In the genomic region with DNA sequence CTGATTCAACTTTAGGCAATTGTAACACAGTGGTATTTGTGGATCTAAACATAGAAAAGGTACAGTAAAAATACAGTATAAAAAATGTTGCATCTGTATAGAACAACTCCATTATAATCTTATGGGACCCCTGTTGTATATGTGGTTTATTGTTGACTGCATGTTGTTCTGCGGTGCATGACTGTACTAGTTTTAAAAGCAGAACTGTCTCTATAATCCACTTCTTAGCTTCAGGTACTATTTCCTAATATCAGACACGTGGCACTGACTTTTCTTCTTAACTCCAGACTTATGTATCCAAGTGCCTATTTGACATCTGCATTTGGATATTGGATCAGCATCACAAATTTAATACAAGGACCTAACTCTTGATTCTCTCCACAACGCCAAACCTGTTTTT, we compare ENCODE assay signal across 21 cellular contexts. TPM values are rescaled to one million over a fixed set of nuclear protein-coding genes. Genes with fewer than 3 reads are reported as not detected.
DNase-seq lines count a peak whose midpoint lies in the region; ATAC-seq, FAIRE-seq and TF ChIP-seq lines count a peak whose summit lies in the region.
"Had no signal": no experiment of that assay in that cellular context is flagged by ENCODE, and none has a peak within 500 bp of the region (broad histone marks: within the 10 kb centered on the region; RNA-seq: fewer than 3 reads in every experiment).

No MANE protein-coding gene starts in this region.

- no peak overlapping the region for H3K9ac ChIP-seq in astrocyte (ENCODE audit: low read length)
- H3K9ac ChIP-seq: GM23248 had no signal

- H3K27ac Mint-ChIP-seq in activated naive CD4-positive, alpha-beta T cell treated with anti-CD3 and anti-CD28 coated beads, Interleukin-2, amount 10 ng/mL, durations not matched to agents 7 days and 5 days, result peak overlapping the region; percentile 12
- H3K27ac Mint-ChIP-seq in HFFc6 (peak overlapping the region; percentile 91), astrocyte (ENCODE audit: unreplicated experiment) (peak overlapping the region; percentile 34), mesothelial cell of epicardium (no peak overlapping the region)
- peak overlapping the region; percentile 86 for H3K27ac Mint-ChIP-seq in stimulated activated effector memory CD8-positive, alpha-beta T cell treated with anti-CD3 and anti-CD28 coated beads, Interleukin-12 subunit alpha, Interleukin-12 subunit beta, amount 100 ng/mL, for 72 hours

- no peaks in the 10 kb centered on the region for H3K27me3 ChIP-seq in astrocyte (ENCODE audit: insufficient read depth, low read length)

- no peak overlapping the region for H3K4me3 Mint-ChIP-seq in activated naive CD4-positive, alpha-beta T cell treated with anti-CD3 and anti-CD28 coated beads, Interleukin-2, amount 10 ng/mL, durations not matched to agents 7 days and 5 days
- H3K4me3 Mint-ChIP-seq in HFFc6 (peak overlapping the region; percentile 82; the same call in 1 of the 2 replicates), astrocyte (ENCODE audit: unreplicated experiment) (no peak overlapping the region), mesothelial cell of epicardium (no peak overlapping the region)
- H3K4me3 Mint-ChIP-seq in stimulated activated effector memory CD8-positive, alpha-beta T cell treated with anti-CD3 and anti-CD28 coated beads, Interleukin-12 subunit alpha, Interleukin-12 subunit beta, amount 100 ng/mL, for 72 hours, result no peak overlapping the region

- no peak overlapping the region for H2AFZ ChIP-seq in astrocyte (ENCODE audit: low read depth, low read length)
- H2AFZ ChIP-seq: GM23248 had no signal

- H3K9me3 Mint-ChIP-seq in activated naive CD4-positive, alpha-beta T cell treated with anti-CD3 and anti-CD28 coated beads, Interleukin-2, amount 10 ng/mL, durations not matched to agents 7 days and 5 days, result no peaks in the 10 kb centered on the region
- H3K9me3 Mint-ChIP-seq in HFFc6 (no peaks in the 10 kb centered on the region), astrocyte (ENCODE audit: unreplicated experiment) (no peaks in the 10 kb centered on the region), mesothelial cell of epicardium (no peaks in the 10 kb centered on the region)
- H3K9me3 Mint-ChIP-seq in stimulated activated effector memory CD8-positive, alpha-beta T cell treated with anti-CD3 and anti-CD28 coated beads, Interleukin-12 subunit alpha, Interleukin-12 subunit beta, amount 100 ng/mL, for 72 hours, result no peaks in the 10 kb centered on the region

- DNase-seq in activated naive CD4-positive, alpha-beta T cell treated with anti-CD3 and anti-CD28 coated beads, Interleukin-2, amount 10 ng/mL, durations not matched to agents 7 days and 5 days, result no peak
- DNase-seq in activated naive CD4-positive, alpha-beta T cell treated with anti-CD3 and anti-CD28 coated beads, Interleukin-2, amount 50 U/mL, for 16 hours, result no peak
- no peak for DNase-seq in HFFc6
- no peak for DNase-seq in astrocyte (ENCODE audit: low read depth)
- DNase-seq in stimulated activated effector memory CD8-positive, alpha-beta T cell treated with anti-CD3 and anti-CD28 coated beads, Interleukin-12 subunit alpha, Interleukin-12 subunit beta, amount 100 ng/mL, for 72 hours (ENCODE audit: low spot score in 2 of 2), result no peak
- DNase-seq in stimulated activated CD4-positive, alpha-beta T cell treated with anti-CD3 and anti-CD28 coated beads, Interleukin-1b, Interleukin-23, amount 100 ng/mL, for 48 hours, result no peak
- no peak for DNase-seq in mesothelial cell of epicardium (ENCODE audit: low spot score in 2 of 2, unreplicated experiment in 2 of 2)
- DNase-seq: activated CD4-positive, CD25-positive, alpha-beta regulatory T cell treated with anti-CD3 and anti-CD28 coated beads, Interleukin-2, amount 50 U/mL, for 72 hours; activated T-cell treated with anti-CD3 and anti-CD28 coated beads for 4 hours; GM23248; hypothalamus; left cardiac atrium; NCI-H187 treated with DMSO at 0.1 percent for 48 hours; NCI-H510A; SHP77 treated with DMSO at 0.1 percent for 48 hours; stimulated activated CD4-positive, alpha-beta T cell treated with anti-CD3 and anti-CD28 coated beads, Interleukin-2, amount 100 ng/mL, for 24 hours; substantia nigra had no signal

- H3K27ac ChIP-seq in astrocyte (ENCODE audit: low read depth, low read length), result no peak overlapping the region

- no peak overlapping the region for H3K4me2 ChIP-seq in astrocyte (ENCODE audit: low read length)

- H3K36me3 ChIP-seq in astrocyte (ENCODE audit: insufficient read depth, low read length), result no peaks in the 10 kb centered on the region

- TF ChIP-seq CTCF in HFFc6 (IDR thresholded peaks at IDR 0.05) (no peak), astrocyte (IDR thresholded peaks at IDR 0.05; ENCODE audit: insufficient read depth, low read depth, low read length) (no peak), mesothelial cell of epicardium (IDR thresholded peaks at IDR 0.05; ENCODE audit: unreplicated experiment) (no peak)

- CTCF ChIA-PET in activated naive CD4-positive, alpha-beta T cell treated with anti-CD3 and anti-CD28 coated beads, Interleukin-2, amount 10 ng/mL, durations not matched to agents 7 days and 5 days (lab: Charles Lee), result interaction anchor here (1.8 to 3.1 kb wide), 2 partner anchors 9 to 40 kb away, joined by 6 to 7 read pairs; no protein-coding TSS in a partner anchor

- no peaks in the 10 kb centered on the region for H3K9me3 ChIP-seq in astrocyte (ENCODE audit: insufficient read depth, low read depth, low read length)

- H3K79me2 ChIP-seq in astrocyte (ENCODE audit: insufficient read depth, low read length), result peaks cover 72% of the 10 kb centered on the region

- no peak for FAIRE-seq in astrocyte (lab: Jason Lieb, UNC)
- FAIRE-seq: endometrium, G401.6, HepG2 had no signal

- H4K20me1 ChIP-seq in astrocyte (ENCODE audit: insufficient read depth, low read length), result peaks cover 7% of the 10 kb centered on the region

- H3K36me3 Mint-ChIP-seq in activated naive CD4-positive, alpha-beta T cell treated with anti-CD3 and anti-CD28 coated beads, Interleukin-2, amount 10 ng/mL, durations not matched to agents 7 days and 5 days, result peaks cover 21% of the 10 kb centered on the region
- H3K36me3 Mint-ChIP-seq in HFFc6 (ENCODE audit: low read depth) (peaks cover 27% of the 10 kb centered on the region), astrocyte (ENCODE audit: low read depth, unreplicated experiment) (peaks cover 15% of the 10 kb centered on the region), mesothelial cell of epicardium (no peaks in the 10 kb centered on the region)
- peaks cover 5% of the 10 kb centered on the region for H3K36me3 Mint-ChIP-seq in stimulated activated effector memory CD8-positive, alpha-beta T cell treated with anti-CD3 and anti-CD28 coated beads, Interleukin-12 subunit alpha, Interleukin-12 subunit beta, amount 100 ng/mL, for 72 hours

- no peak for ATAC-seq in stimulated activated effector memory CD8-positive, alpha-beta T cell treated with anti-CD3 and anti-CD28 coated beads, Interleukin-12 subunit alpha, Interleukin-12 subunit beta, amount 100 ng/mL, for 72 hours
- ATAC-seq in GM19455 (IDR thresholded peaks at IDR 0.05; ENCODE audit: unreplicated experiment), result no peak
- ATAC-seq: HepG2 had no signal

- H3K4me1 ChIP-seq in astrocyte (ENCODE audit: insufficient read depth, low read length), result peaks cover 50% of the 10 kb centered on the region

- H3K4me1 Mint-ChIP-seq in activated naive CD4-positive, alpha-beta T cell treated with anti-CD3 and anti-CD28 coated beads, Interleukin-2, amount 10 ng/mL, durations not matched to agents 7 days and 5 days, result peaks cover 79% of the 10 kb centered on the region
- H3K4me1 Mint-ChIP-seq in HFFc6 (ENCODE audit: low read depth), result peaks cover 86% of the 10 kb centered on the region
- peaks cover 59% of the 10 kb centered on the region for H3K4me1 Mint-ChIP-seq in astrocyte (ENCODE audit: low read depth, unreplicated experiment)
- H3K4me1 Mint-ChIP-seq in stimulated activated effector memory CD8-positive, alpha-beta T cell treated with anti-CD3 and anti-CD28 coated beads, Interleukin-12 subunit alpha, Interleukin-12 subunit beta, amount 100 ng/mL, for 72 hours, result peaks cover 76% of the 10 kb centered on the region
- H3K4me1 Mint-ChIP-seq in mesothelial cell of epicardium, result peaks cover 42% of the 10 kb centered on the region

- H3K4me3 ChIP-seq in astrocyte (ENCODE audit: insufficient read depth, low read depth, low read length), result no peak overlapping the region

- no peaks in the 10 kb centered on the region for H3K27me3 Mint-ChIP-seq in activated naive CD4-positive, alpha-beta T cell treated with anti-CD3 and anti-CD28 coated beads, Interleukin-2, amount 10 ng/mL, durations not matched to agents 7 days and 5 days
- H3K27me3 Mint-ChIP-seq in HFFc6 (ENCODE audit: insufficient read depth) (no peaks in the 10 kb centered on the region; the same call in 1 of the 2 replicates), astrocyte (ENCODE audit: low read depth, unreplicated experiment) (no peaks in the 10 kb centered on the region), mesothelial cell of epicardium (ENCODE audit: low read depth) (no peaks in the 10 kb centered on the region)

RNA-seq across cellular contexts. Expression of gene PACS1, which starts 41.1 kb away (rescaled TPM):
- 100 to 1,000 TPM in 2 of 6 experiments, 10 to 100 TPM in 4; 82.8 to 114 (median 91.8) TPM for total RNA-seq in HFFc6 (2021; fragmentation: NEBNext Ultra II Directional; extraction: Animal tissue kit (Norgen Biotek cat#: 25700))
- total RNA-seq in astrocyte, result 86.0 and 86.9 TPM in 2 replicates
- 81.6 to 88.0 TPM (median 87.0 TPM) in 3 replicates for total RNA-seq in mesothelial cell of epicardium

RNA-seq across cellular contexts. Expression of gene SF3B2, which starts 59.0 kb away (rescaled TPM):
- 100 to 1,000 TPM; 199 to 240 (median 222) TPM for total RNA-seq in HFFc6 (2021; fragmentation: NEBNext Ultra II Directional; extraction: Animal tissue kit (Norgen Biotek cat#: 25700))
- total RNA-seq in astrocyte (169 and 170 TPM in 2 replicates), mesothelial cell of epicardium (182 to 201 TPM (median 195 TPM) in 3 replicates)
